In the genomic region with DNA sequence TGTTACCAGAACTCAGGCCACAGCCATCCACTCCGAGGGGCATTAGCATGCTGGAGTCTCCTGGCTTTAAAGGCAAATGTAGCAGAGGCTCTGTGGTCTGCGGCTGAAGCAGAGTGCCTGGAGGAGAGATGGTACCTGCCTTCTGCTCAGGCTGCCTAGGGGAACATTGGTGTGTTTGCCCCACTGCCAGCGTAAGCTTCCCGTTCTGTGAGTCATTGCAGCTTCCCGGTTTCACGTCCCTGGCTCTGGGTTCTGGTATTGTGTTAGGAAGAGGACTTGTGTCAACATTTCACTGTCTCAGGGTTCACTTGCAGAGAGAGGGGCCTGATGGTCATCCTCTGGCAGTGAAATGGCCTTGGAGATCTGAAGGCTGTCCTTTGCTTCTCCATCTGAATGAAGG, we compare ENCODE assay signal across 20 cellular contexts. TPM values are rescaled to one million over a fixed set of nuclear protein-coding genes. Genes with fewer than 3 reads are reported as not detected.
DNase-seq lines count a peak whose midpoint lies in the region; ATAC-seq and TF ChIP-seq lines count a peak whose summit lies in the region.
"Had no signal": no experiment of that assay in that cellular context is flagged by ENCODE, and none has a peak within 500 bp of the region (broad histone marks: within the 10 kb centered on the region; RNA-seq: fewer than 3 reads in every experiment).

No MANE protein-coding gene starts in this region.

- H3K4me3 ChIP-seq in dorsolateral prefrontal cortex: peak overlapping the region in 34 of 59 donors; percentile 10 to 82 (median 70)
- no peak overlapping the region for H3K4me3 ChIP-seq in mesendoderm (ENCODE audit: low read length)
- peak overlapping the region in 2 of 4 donors; percentile 56 to 81 for H3K4me3 ChIP-seq in tibial nerve
- H3K4me3 ChIP-seq: SJSA1 had no signal

- H3K27me3 ChIP-seq in dorsolateral prefrontal cortex (peaks cover 0 to 19% (median 0%) of the 10 kb centered on the region in 45 donors), mesendoderm (ENCODE audit: insufficient read depth, low read length, poor library complexity) (no peaks in the 10 kb centered on the region), tibial nerve (no peaks in the 10 kb centered on the region)

- H2AK5ac ChIP-seq in mesendoderm (ENCODE audit: low read length): no peak overlapping the region

- intact Hi-C loops in dorsolateral prefrontal cortex (cut with DNase I): loop anchor here in 1 of 2 donors (10.0 kb wide), 1 partner anchor 114 kb away; no protein-coding TSS in a partner anchor

- H3K18ac ChIP-seq in mesendoderm (ENCODE audit: low read length): no peak overlapping the region

- no peaks in the 10 kb centered on the region for H3K79me1 ChIP-seq in mesendoderm (ENCODE audit: low read length)

- no peak overlapping the region for H3K9ac ChIP-seq in mesendoderm (ENCODE audit: low read length)
- H3K9ac ChIP-seq: BLaER1 treated with 17β-estradiol and CSF1 and Interleukin-3, amounts not matched to agents 10 nM and 100 nM had no signal

- peak in 1 of 2 donors; percentile 31 for TF ChIP-seq EP300 in tibial nerve (IDR thresholded peaks at IDR 0.05)

- H3K27ac ChIP-seq in dorsolateral prefrontal cortex: peak overlapping the region in 8 of 59 donors; percentile 6 to 51 (median 28)
- H3K27ac ChIP-seq in mesendoderm (ENCODE audit: low read depth, low read length): no peak overlapping the region
- H3K27ac ChIP-seq in tibial nerve: peak overlapping the region in 3 of 4 donors; percentile 6 to 81 (median 63)
- H3K27ac ChIP-seq: 22Rv1; BLaER1 treated with 17β-estradiol and CSF1 and Interleukin-3, amounts not matched to agents 10 nM and 100 nM; SJSA1; upper lobe of right lung had no signal

- H3K36me3 ChIP-seq in mesendoderm (ENCODE audit: control insufficient read depth, insufficient read depth, low read length) (no peaks in the 10 kb centered on the region), tibial nerve (no peaks in the 10 kb centered on the region)
- H3K36me3 ChIP-seq: BLaER1 treated with 17β-estradiol and CSF1 and Interleukin-3, amounts not matched to agents 10 nM and 100 nM; SJSA1; upper lobe of right lung had no signal

- WGBS in mesendoderm (ENCODE audit: extremely low coverage, insufficient coverage, low lambda C conversion rate): no CpG with 5 or more reads among the region's 6 CpGs
- 56 to 57% methylated on average over 6 of the region's 6 CpGs for WGBS in tibial nerve, 2 donors

- no peak overlapping the region for H2BK15ac ChIP-seq in mesendoderm (replicated peaks; ENCODE audit: low read depth)

- H3K79me2 ChIP-seq in mesendoderm (ENCODE audit: control insufficient read depth, insufficient read depth, low read length): no peaks in the 10 kb centered on the region

- ATAC-seq in HG03457 (IDR thresholded peaks at IDR 0.05; ENCODE audit: unreplicated experiment) (no peak), GM18519 (IDR thresholded peaks at IDR 0.05; ENCODE audit: low FRiP score, unreplicated experiment) (no peak), GM21717 (IDR thresholded peaks at IDR 0.05; ENCODE audit: unreplicated experiment) (no peak)
- ATAC-seq: activated CD4-positive, alpha-beta T cell treated with anti-CD3 and anti-CD28 coated beads for 36 hours; esophagus mucosa; upper lobe of right lung had no signal

- no peak overlapping the region for H3K4ac ChIP-seq in mesendoderm (ENCODE audit: low read depth, low read length)

- no peak overlapping the region for H3K56ac ChIP-seq in mesendoderm (ENCODE audit: low read length)

- no peak overlapping the region for H2BK120ac ChIP-seq in mesendoderm (ENCODE audit: low read depth, low read length)

- no peak overlapping the region for H4K8ac ChIP-seq in mesendoderm (ENCODE audit: low read depth, low read length)

- no peak overlapping the region for H4K5ac ChIP-seq in mesendoderm (ENCODE audit: low read length)

- H3K4me2 ChIP-seq in mesendoderm (ENCODE audit: low read length): no peak overlapping the region
- H3K4me2 ChIP-seq: BLaER1 treated with 17β-estradiol and CSF1 and Interleukin-3, amounts not matched to agents 10 nM and 100 nM had no signal

- TF ChIP-seq CTCF in dorsolateral prefrontal cortex (IDR thresholded peaks at IDR 0.05 in 54 of 56, conservative IDR thresholded peaks at IDR 0.05 in 2 of 56; ENCODE audit: low read depth in 1 of 56, partially characterized antibody in 56 of 56) (no peak), tibial nerve (IDR thresholded peaks at IDR 0.05) (no peak)

- TF ChIP-seq POLR2A in tibial nerve (IDR thresholded peaks at IDR 0.05): no peak

- no peak overlapping the region for H2BK5ac ChIP-seq in mesendoderm (ENCODE audit: low read length)

- DNase-seq in DMS53 (lab: John Stamatoyannopoulos, UW) (peak; percentile 12), DMS53 treated with DMSO at 0.1 percent for 48 hours (lab: John Stamatoyannopoulos, UW; ENCODE audit: unreplicated experiment) (no peak), dorsolateral prefrontal cortex (no peak), mesendoderm (peak; percentile 31), tibial nerve (ENCODE audit: low spot score in 2 of 2) (no peak)
- DNase-seq: activated CD4-positive, alpha-beta T cell treated with anti-CD3 and anti-CD28 coated beads for 36 hours; activated CD8-positive, alpha-beta memory T cell treated with anti-CD3 and anti-CD28 coated beads, Interleukin-2, amount 50 U/mL, for 4 hours; activated gamma-delta T cell treated with Interleukin-2 at 50 U/mL for 16 hours; MM.1S; NCI-H1930; NCI-H524 treated with DMSO at 0.1 percent for 48 hours; upper lobe of right lung had no signal

- H3K9me3 ChIP-seq in tibial nerve: peaks cover 0 to 5% (median 0%) of the 10 kb centered on the region in 4 donors
- H3K9me3 ChIP-seq: SJSA1, upper lobe of right lung had no signal

- H3K4me1 ChIP-seq in mesendoderm (ENCODE audit: control insufficient read depth, low read depth, low read length): peaks cover 6% of the 10 kb centered on the region
- H3K4me1 ChIP-seq in tibial nerve: peaks cover 0 to 20% (median 2%) of the 10 kb centered on the region in 4 donors
- H3K4me1 ChIP-seq: SJSA1, upper lobe of right lung had no signal

- no peak overlapping the region for H3K23ac ChIP-seq in mesendoderm (ENCODE audit: low read length)

RNA-seq across cellular contexts. Expression of gene GASK1A, which starts 1.8 kb away (rescaled TPM):
- 10 to 100 TPM in 113 of 120 experiments, 1 to 10 TPM in 7; 8.4 to 31.4 (median 14.8) TPM for total RNA-seq in dorsolateral prefrontal cortex
- polyA plus RNA-seq in mesendoderm (2013, experiment 1 of 2): 1.3 TPM
- 0.97 TPM for polyA plus RNA-seq in mesendoderm (2013, experiment 2 of 2)
- 10 to 100 TPM; 43.0 to 70.6 (median 49.5) TPM for total RNA-seq in tibial nerve
- total RNA-seq: activated CD4-positive, alpha-beta T cell treated with anti-CD3 and anti-CD28 coated beads for 36 hours; osteocyte; SJSA1 had no signal

Comparison
In these comparisons a context has a peak if more than half of its experiments do, and no peak if none do; other contexts are left out.
1. DNase-seq: peak in DMS53 (single experiment) and mesendoderm (single experiment); none in DMS53 treated with DMSO at 0.1 percent for 48 hours (single experiment), dorsolateral prefrontal cortex (0 of 10) and tibial nerve (0 of 2).